17 cellular contexts compared by ENCODE assay signal in the genomic region with DNA sequence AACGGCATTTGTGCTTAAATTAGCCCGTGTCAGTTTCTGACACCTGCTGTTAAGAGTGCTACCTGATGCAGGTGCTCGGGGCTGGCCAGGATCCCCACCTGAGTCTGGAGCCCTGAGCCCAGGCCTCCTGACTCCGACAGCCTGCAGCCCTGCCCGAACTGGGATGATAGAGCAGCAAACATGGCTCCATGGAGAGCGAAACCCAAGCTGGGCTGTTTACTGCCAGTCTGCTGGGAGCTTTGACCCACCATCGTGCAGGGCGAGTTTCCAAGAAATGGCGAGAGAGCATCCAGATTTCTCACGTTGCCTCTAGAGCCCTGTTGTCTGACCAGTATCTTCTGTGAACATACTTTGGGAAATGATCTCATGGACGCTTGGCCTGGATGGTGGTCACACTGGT.
DNase-seq lines count a peak whose midpoint lies in the region; ATAC-seq and TF ChIP-seq lines count a peak whose summit lies in the region.
"Had no signal": no experiment of that assay in that cellular context is flagged by ENCODE, and none has a peak within 500 bp of the region (broad histone marks: within the 10 kb centered on the region; RNA-seq: fewer than 3 reads in every experiment).

No MANE protein-coding gene starts in this region.

- H3K36me3 ChIP-seq in RWPE2 (ENCODE audit: low read depth) (no peaks in the 10 kb centered on the region), stomach (peaks cover 0 to 21% (median 16%) of the 10 kb centered on the region in 4 donors)

- TF ChIP-seq POLR2A in stomach (IDR thresholded peaks at IDR 0.05): no peak

- TF ChIP-seq EP300 in stomach (IDR thresholded peaks at IDR 0.05): no peak

- H3K27me3 ChIP-seq in RWPE2 (ENCODE audit: insufficient read depth, poor library complexity, severe bottlenecking) (no peaks in the 10 kb centered on the region), stomach (no peaks in the 10 kb centered on the region)
- H3K27me3 ChIP-seq: Peyer's patch had no signal

- peaks cover 23 to 47% of the 10 kb centered on the region in 2 donors for H3K36me3 Mint-ChIP-seq in naive B cell
- H3K36me3 Mint-ChIP-seq in CD14-positive monocyte: peaks cover 3 to 4% of the 10 kb centered on the region in 2 donors

- H3K4me3 Mint-ChIP-seq in naive B cell (peak overlapping the region in 5 of 8 donors; percentile 26 to 64 (median 51)), CD14-positive monocyte (no peak overlapping the region)
- H3K4me3 Mint-ChIP-seq: CD4-positive, alpha-beta memory T cell; GM23338 had no signal

- no peak for DNase-seq in RWPE2 (ENCODE audit: low spot score)
- DNase-seq in naive B cell: no peak
- DNase-seq in stomach: peak; percentile 11
- DNase-seq in iPS-NIHi11 (ENCODE audit: low spot score): no peak
- DNase-seq in CD14-positive monocyte (ENCODE audit: low spot score): no peak
- DNase-seq: ACHN; AML-193; CD4-positive, alpha-beta memory T cell; KG1; NCI-H1436; NCI-H510A treated with DMSO at 0.1 percent for 48 hours; Right ventricle myocardium superior had no signal

- H3K9me3 Mint-ChIP-seq in naive B cell (peaks cover 0 to 6% (median 3%) of the 10 kb centered on the region in 7 donors), CD14-positive monocyte (peaks cover under 1 to 7% (median 2%) of the 10 kb centered on the region in 7 donors)
- H3K9me3 Mint-ChIP-seq: GM23338 had no signal

- intact Hi-C loops in stomach (cut with DNase I; ENCODE audit: low total_unique reads) (no loop called here), CD14-positive monocyte (cut with micrococcal nuclease) (no loop called here)

- no peaks in the 10 kb centered on the region for H3K9me3 ChIP-seq in RWPE2 (ENCODE audit: severe bottlenecking)
- peaks cover 0 to 4% (median 2%) of the 10 kb centered on the region in 4 donors for H3K9me3 ChIP-seq in stomach
- H3K9me3 ChIP-seq: Peyer's patch had no signal

- peaks cover 12% of the 10 kb centered on the region for H3K4me1 ChIP-seq in RWPE2 (ENCODE audit: insufficient read depth, poor library complexity, severe bottlenecking)
- peaks cover 6 to 29% (median 14%) of the 10 kb centered on the region in 4 donors for H3K4me1 ChIP-seq in stomach

- peak overlapping the region; percentile 93 for H3K27ac ChIP-seq in RWPE2 (ENCODE audit: poor library complexity, severe bottlenecking)
- peak overlapping the region in 1 of 5 donors; percentile 12 for H3K27ac ChIP-seq in stomach
- H3K27ac ChIP-seq: SK-N-MC had no signal

- H3K4me3 ChIP-seq in RWPE2 (ENCODE audit: severe bottlenecking): no peak overlapping the region
- H3K4me3 ChIP-seq in stomach: no peak overlapping the region
- H3K4me3 ChIP-seq: GM23338, Peyer's patch, SK-N-MC had no signal

- H3K4me1 Mint-ChIP-seq in naive B cell (peaks cover 25 to 56% (median 32%) of the 10 kb centered on the region in 3 donors), CD14-positive monocyte (peaks cover 8% of the 10 kb centered on the region)

- ATAC-seq in GM21723 (IDR thresholded peaks at IDR 0.05; ENCODE audit: unreplicated experiment) (peak; percentile 22), RWPE2 (ENCODE audit: low read depth) (no peak), naive B cell (ENCODE audit: low read depth in 2 of 2) (no peak), HG02981 (IDR thresholded peaks at IDR 0.05; ENCODE audit: unreplicated experiment) (no peak)
- ATAC-seq: GM23338 had no signal

- peak overlapping the region in 4 of 6 donors; percentile 27 to 88 (median 76) for H3K27ac Mint-ChIP-seq in naive B cell
- H3K27ac Mint-ChIP-seq in CD14-positive monocyte: no peak overlapping the region
- H3K27ac Mint-ChIP-seq: GM23338 had no signal

- TF ChIP-seq CTCF in RWPE2 (IDR thresholded peaks at IDR 0.05; ENCODE audit: poor library complexity, severe bottlenecking) (no peak), stomach (IDR thresholded peaks at IDR 0.05) (no peak), CD14-positive monocyte (IDR thresholded peaks at IDR 0.05) (no peak)

- 85 to 94% (median 89%) methylated on average over 9 to 11 of the region's 11 CpGs for WGBS in stomach, 5 donors

- no peaks in the 10 kb centered on the region for H3K27me3 Mint-ChIP-seq in naive B cell
- H3K27me3 Mint-ChIP-seq in CD14-positive monocyte (ENCODE audit: low read depth in 3 of 3): peaks cover 0 to 4% (median 2%) of the 10 kb centered on the region in 3 donors
- H3K27me3 Mint-ChIP-seq: CD4-positive, alpha-beta memory T cell had no signal

Comparison
In these comparisons a context has a peak if more than half of its experiments do, and no peak if none do; other contexts are left out.
1. H3K27ac Mint-ChIP-seq: peak in naive B cell (4 of 6); none in CD14-positive monocyte (0 of 7).
2. H3K4me3 Mint-ChIP-seq: peak in naive B cell (5 of 8); none in CD14-positive monocyte (0 of 2).